ENCODE assay signal across 8 cellular contexts in the genomic region with DNA sequence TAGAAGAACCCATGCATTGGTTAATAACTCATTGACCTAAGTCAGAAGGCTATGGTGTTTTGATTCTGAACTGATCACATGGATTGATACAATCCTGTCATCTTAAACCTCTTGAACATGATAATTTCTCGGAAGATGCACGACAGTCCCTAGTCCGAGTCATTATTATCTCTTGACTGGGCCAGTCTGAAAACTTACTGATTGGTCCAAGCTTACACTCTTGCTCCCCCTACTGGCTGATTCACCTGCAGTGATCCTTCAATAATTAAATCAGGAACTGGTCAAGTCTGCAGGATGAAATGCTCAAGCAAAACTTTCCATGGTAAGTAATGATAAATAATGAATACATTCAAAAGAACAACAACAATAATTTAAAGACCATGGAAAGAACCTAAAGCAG.
DNase-seq lines count a peak whose midpoint lies in the region; ATAC-seq, FAIRE-seq and TF ChIP-seq lines count a peak whose summit lies in the region.

No MANE protein-coding gene starts in this region.

- CTCF ChIA-PET in Caco-2 (lab: Charles Lee), result interaction anchor here (0.6 kb wide), 1 partner anchor 1886 kb away, joined by 3 read pairs; no protein-coding TSS in a partner anchor
- CTCF ChIA-PET in HepG2 (lab: Yijun Ruan, JAX; ENCODE audit: low intra/inter-chr PET ratio, low total read pairs), result interaction anchor here (1.1 kb wide), 1 partner anchor 767 kb away, joined by 3 read pairs; no protein-coding TSS in a partner anchor

- ATAC-seq in GM18858 (IDR thresholded peaks at IDR 0.05; ENCODE audit: unreplicated experiment) (peak; percentile 71), HG03135 (IDR thresholded peaks at IDR 0.05; ENCODE audit: unreplicated experiment) (peak; percentile 77), HepG2 (peak; percentile 40; the same call in 1 of the 3 replicates), HG02970 (IDR thresholded peaks at IDR 0.05; ENCODE audit: low FRiP score, unreplicated experiment) (no peak)

- H3K4me1 ChIP-seq in Caco-2 (no peaks in the 10 kb centered on the region), breast epithelium (no peaks in the 10 kb centered on the region), HepG2 (ENCODE audit: insufficient read depth, low read length) (no peaks in the 10 kb centered on the region)

- no peak overlapping the region for H3K4me2 ChIP-seq in HepG2 (ENCODE audit: low read depth, low read length)

- intact Hi-C loops in Caco-2 (cut with micrococcal nuclease; ENCODE audit: unreplicated experiment) (loop anchor here (2.0 kb wide), 2 partner anchors 461 to 695 kb away; no protein-coding TSS in a partner anchor), breast epithelium (cut with DNase I; ENCODE audit: low total_unique reads) (loop anchor here (5.0 to 10.0 kb wide), 2 partner anchors 317 to 1365 kb away; no protein-coding TSS in a partner anchor), HepG2 (cut with micrococcal nuclease; ENCODE audit: unreplicated experiment) (loop anchor here (5.0 kb wide), 3 partner anchors 767 to 1647 kb away; no protein-coding TSS in a partner anchor)

- FAIRE-seq in HepG2 (lab: Jason Lieb, UNC), result no peak

- TF ChIP-seq POLR2A in breast epithelium (IDR thresholded peaks at IDR 0.05) (no peak), HepG2 (IDR thresholded peaks at IDR 0.05; ENCODE audit: insufficient read depth in 1 of 2, low read depth in 2 of 2, low read length in 2 of 2) (no peak)

- no peak overlapping the region for H3K4me3 Mint-ChIP-seq in Caco-2 (ENCODE audit: unreplicated experiment)

- TF ChIP-seq CTCF in Caco-2 (IDR thresholded peaks at IDR 0.05; ENCODE audit: insufficient read depth in 1 of 2, low read depth in 1 of 2, low read length in 1 of 2, severe bottlenecking in 1 of 2, unreplicated experiment in 1 of 2) (peak; percentile 57 to 60), breast epithelium (IDR thresholded peaks at IDR 0.05) (peak; percentile 55 to 72 (median 63)), HepG2 (CRISPR knock-in tag; IDR thresholded peaks at IDR 0.05) (peak; percentile 34; the same call in 1 of the 2 replicates)

- WGBS in HepG2 (ENCODE audit: low lambda C conversion rate), result 10% methylated on average over 3 of the region's 3 CpGs

- no peak overlapping the region for H3K27ac ChIP-seq in breast epithelium
- H3K27ac ChIP-seq in HepG2 (ENCODE audit: extremely low read length, insufficient read depth, low read length), result no peak overlapping the region

- POLR2A ChIA-PET in Caco-2 (lab: Charles Lee), result no interaction called here
- POLR2A ChIA-PET in HepG2 (lab: Yijun Ruan, JAX), result no interaction called here

- TF ChIP-seq RAD21 in HepG2 (CRISPR knock-in tag; IDR thresholded peaks at IDR 0.05), result no peak

- no peak overlapping the region for H3K9ac ChIP-seq in HepG2 (ENCODE audit: insufficient read depth, low read depth, low read length)

- no peaks in the 10 kb centered on the region for H3K9me3 ChIP-seq in Caco-2
- H3K9me3 ChIP-seq in breast epithelium, result no peaks in the 10 kb centered on the region
- no peaks in the 10 kb centered on the region for H3K9me3 ChIP-seq in HepG2 (ENCODE audit: low read length)

- H3K9me3 Mint-ChIP-seq in Caco-2 (ENCODE audit: unreplicated experiment), result no peaks in the 10 kb centered on the region

- H3K27me3 Mint-ChIP-seq in Caco-2 (ENCODE audit: insufficient read depth, unreplicated experiment), result peaks cover 5% of the 10 kb centered on the region

- TF ChIP-seq EP300 in HepG2 (IDR thresholded peaks at IDR 0.05; ENCODE audit: low read depth in 2 of 2, low read length in 2 of 2), result no peak
- TF ChIP-seq EP300 in HepG2 (CRISPR knock-in tag; IDR thresholded peaks at IDR 0.05; ENCODE audit: borderline replicate concordance), result no peak

- in situ Hi-C loops in HepG2 (cut with HindIII; ENCODE audit: extremely low pct_ligation_motif_present, low pct_unique_long_range_greater_than_20kb), result no loop called here

- H3K27ac Mint-ChIP-seq in Caco-2 (ENCODE audit: unreplicated experiment), result no peak overlapping the region

- no peaks in the 10 kb centered on the region for H3K4me1 Mint-ChIP-seq in Caco-2 (ENCODE audit: low read depth, unreplicated experiment)

- H3K36me3 ChIP-seq in Caco-2 (ENCODE audit: control insufficient read depth, insufficient read depth, low read length) (no peaks in the 10 kb centered on the region), breast epithelium (no peaks in the 10 kb centered on the region), HepG2 (replicated peaks in 1 of 2; ENCODE audit: control insufficient read depth in 1 of 2, insufficient read depth in 2 of 2, low read length in 2 of 2) (no peaks in the 10 kb centered on the region)

- DNase-seq in Caco-2 (peak; percentile 46 to 63), NCI-H748 treated with DMSO at 0.1 percent for 48 hours (lab: John Stamatoyannopoulos, UW) (peak; percentile 60), breast epithelium (ENCODE audit: low spot score in 2 of 2) (peak in 1 of 2 donors; percentile 30), HepG2 (ENCODE audit: low spot score) (peak; percentile 32)
- no peak for DNase-seq in central memory CD4-positive, alpha-beta T cell

- H3K27me3 ChIP-seq in Caco-2 (replicated peaks; ENCODE audit: control insufficient read depth, insufficient read depth, low read length), result no peaks in the 10 kb centered on the region
- no peaks in the 10 kb centered on the region for H3K27me3 ChIP-seq in breast epithelium
- H3K27me3 ChIP-seq in HepG2 (ENCODE audit: control insufficient read depth in 1 of 2, insufficient read depth in 2 of 2, low read length in 2 of 2), result no peaks in the 10 kb centered on the region

- no peaks in the 10 kb centered on the region for H4K20me1 ChIP-seq in HepG2 (ENCODE audit: insufficient read depth, low read length)

- H3K79me2 ChIP-seq in HepG2 (ENCODE audit: insufficient read depth, low read length), result no peaks in the 10 kb centered on the region

- no peak overlapping the region for H2AFZ ChIP-seq in HepG2 (ENCODE audit: low read length)

- no peak overlapping the region for H3K4me3 ChIP-seq in Caco-2 (ENCODE audit: low read depth, low read length)
- H3K4me3 ChIP-seq in breast epithelium, result no peak overlapping the region
- H3K4me3 ChIP-seq in HepG2 (replicated peaks in 1 of 3; ENCODE audit: insufficient read depth in 1 of 3, low read depth in 2 of 3, low read length in 3 of 3), result no peak overlapping the region

- BruUV-seq in Caco-2 (replicated peaks; lab: Mats Ljungman, UMichigan) (no TSS peak), HepG2 (replicated peaks; lab: Mats Ljungman, UMichigan) (no TSS peak)

- H3K36me3 Mint-ChIP-seq in Caco-2 (ENCODE audit: insufficient read depth, unreplicated experiment), result no peaks in the 10 kb centered on the region

TF ChIP-seq in HepG2, 621 proteins besides CTCF, POLR2A, EP300 and RAD21:
- TF ChIP-seq, protein P1, sequence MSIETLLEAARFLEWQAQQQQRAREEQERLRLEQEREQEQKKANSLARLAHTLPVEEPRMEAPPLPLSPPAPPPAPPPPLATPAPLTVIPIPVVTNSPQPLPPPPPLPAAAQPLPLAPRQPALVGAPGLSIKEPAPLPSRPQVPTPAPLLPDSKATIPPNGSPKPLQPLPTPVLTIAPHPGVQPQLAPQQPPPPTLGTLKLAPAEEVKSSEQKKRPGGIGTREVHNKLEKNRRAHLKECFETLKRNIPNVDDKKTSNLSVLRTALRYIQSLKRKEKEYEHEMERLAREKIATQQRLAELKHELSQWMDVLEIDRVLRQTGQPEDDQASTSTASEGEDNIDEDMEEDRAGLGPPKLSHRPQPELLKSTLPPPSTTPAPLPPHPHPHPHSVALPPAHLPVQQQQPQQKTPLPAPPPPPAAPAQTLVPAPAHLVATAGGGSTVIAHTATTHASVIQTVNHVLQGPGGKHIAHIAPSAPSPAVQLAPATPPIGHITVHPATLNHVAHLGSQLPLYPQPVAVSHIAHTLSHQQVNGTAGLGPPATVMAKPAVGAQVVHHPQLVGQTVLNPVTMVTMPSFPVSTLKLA (IDR thresholded peaks at IDR 0.05), result no peak
- peak; percentile 48 for TF ChIP-seq STAG1 (CRISPR knock-in tag; IDR thresholded peaks at IDR 0.05)
- 0 out of 2 replicates have a peak, but pooled peaks have one; percentile 32 for TF ChIP-seq SMC3 (IDR thresholded peaks at IDR 0.05; ENCODE audit: low read length)
